In the genomic region with DNA sequence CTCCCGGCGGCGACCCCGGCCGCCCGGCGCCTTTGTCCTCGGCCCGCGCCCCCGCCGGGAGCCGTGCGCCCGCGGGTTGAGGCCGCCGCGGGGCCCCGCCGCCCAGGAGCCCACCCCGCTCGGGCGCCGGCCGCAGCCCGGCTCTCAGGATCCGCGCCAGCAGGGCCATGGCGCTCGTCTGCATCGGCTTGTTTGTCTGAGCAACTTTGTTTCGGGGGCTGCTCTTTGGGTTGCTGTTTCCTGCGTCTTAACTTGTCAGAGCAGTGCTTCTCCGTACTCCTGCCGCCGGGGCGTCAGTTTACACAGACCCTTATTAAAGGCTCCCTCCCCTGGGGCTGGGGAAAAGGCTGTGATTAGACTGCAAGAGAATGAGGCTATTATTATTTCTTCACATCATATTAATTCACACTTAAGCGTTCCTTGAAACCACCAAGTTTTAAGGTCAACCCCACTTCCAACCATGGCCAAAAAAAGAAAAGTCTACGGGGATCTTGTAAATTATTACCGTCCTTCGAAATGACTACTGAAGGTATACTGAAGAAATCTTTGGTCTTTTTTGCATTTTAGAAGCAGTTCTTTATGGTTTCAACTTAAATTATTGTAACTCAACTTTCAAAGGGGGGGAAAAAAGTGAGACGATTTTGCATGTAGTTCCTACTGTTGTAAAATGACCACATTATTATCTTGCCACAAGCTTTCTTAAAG, we compare ENCODE assay signal across 8 cellular contexts. TPM values are rescaled to one million over a fixed set of nuclear protein-coding genes. Genes with fewer than 3 reads are reported as not detected.
DNase-seq lines count a peak whose midpoint lies in the region; ATAC-seq, FAIRE-seq and TF ChIP-seq lines count a peak whose summit lies in the region.

A gene with protein sequence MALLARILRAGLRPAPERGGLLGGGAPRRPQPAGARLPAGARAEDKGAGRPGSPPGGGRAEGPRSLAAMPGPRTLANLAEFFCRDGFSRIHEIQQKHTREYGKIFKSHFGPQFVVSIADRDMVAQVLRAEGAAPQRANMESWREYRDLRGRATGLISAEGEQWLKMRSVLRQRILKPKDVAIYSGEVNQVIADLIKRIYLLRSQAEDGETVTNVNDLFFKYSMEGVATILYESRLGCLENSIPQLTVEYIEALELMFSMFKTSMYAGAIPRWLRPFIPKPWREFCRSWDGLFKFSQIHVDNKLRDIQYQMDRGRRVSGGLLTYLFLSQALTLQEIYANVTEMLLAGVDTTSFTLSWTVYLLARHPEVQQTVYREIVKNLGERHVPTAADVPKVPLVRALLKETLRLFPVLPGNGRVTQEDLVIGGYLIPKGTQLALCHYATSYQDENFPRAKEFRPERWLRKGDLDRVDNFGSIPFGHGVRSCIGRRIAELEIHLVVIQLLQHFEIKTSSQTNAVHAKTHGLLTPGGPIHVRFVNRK (minus strand): TSS at position 198 of the 705 bp plus-strand sequence. CDS start 29 bp downstream, at position 169.

- H3K4me1 ChIP-seq in keratinocyte (ENCODE audit: control insufficient read depth, extremely low read depth, insufficient read depth, low read length), result peaks cover 32% of the 10 kb centered on the region

- no peaks in the 10 kb centered on the region for H3K27me3 ChIP-seq in keratinocyte (ENCODE audit: control insufficient read depth, extremely low read depth, insufficient read depth, low read length)

- peaks cover 5% of the 10 kb centered on the region for H3K79me2 ChIP-seq in keratinocyte (ENCODE audit: control insufficient read depth, insufficient read depth, low read length)

- no peak for FAIRE-seq in keratinocyte (lab: Jason Lieb, UNC)

- CTCF ChIA-PET in activated naive CD4-positive, alpha-beta T cell treated with anti-CD3 and anti-CD28 coated beads, Interleukin-2, amount 10 ng/mL, durations not matched to agents 7 days and 5 days (lab: Charles Lee), result no interaction called here

- H3K4me1 Mint-ChIP-seq in activated naive CD4-positive, alpha-beta T cell treated with anti-CD3 and anti-CD28 coated beads, Interleukin-2, amount 10 ng/mL, durations not matched to agents 7 days and 5 days, result peaks cover 16% of the 10 kb centered on the region
- H3K4me1 Mint-ChIP-seq in stimulated activated naive CD8-positive, alpha-beta T cell treated with anti-CD3 and anti-CD28 coated beads, Interleukin-15, amount 100 ng/mL, for 72 hours, result peaks cover 31% of the 10 kb centered on the region

- no peaks in the 10 kb centered on the region for H3K9me1 ChIP-seq in keratinocyte (ENCODE audit: control insufficient read depth, extremely low read depth, insufficient read depth, low read length)

- no peaks in the 10 kb centered on the region for H3K36me3 ChIP-seq in keratinocyte (ENCODE audit: control insufficient read depth in 2 of 2, extremely low read depth in 1 of 2, insufficient read depth in 2 of 2, low read length in 2 of 2)

- peak within 1 kb of the TSS; percentile 80 for H3K4me2 ChIP-seq in keratinocyte (ENCODE audit: control insufficient read depth, extremely low read depth, insufficient read depth, low read depth, low read length)

- peak within 1 kb of the TSS; percentile 77 to 89 (median 89) for H3K4me3 ChIP-seq in keratinocyte (ENCODE audit: control insufficient read depth in 2 of 3, extremely low read depth in 1 of 3, insufficient read depth in 2 of 3, low read depth in 1 of 3, low read length in 3 of 3)

- DNase-seq in activated naive CD4-positive, alpha-beta T cell treated with anti-CD3 and anti-CD28 coated beads, Interleukin-2, amount 10 ng/mL, durations not matched to agents 7 days and 5 days, result peak; percentile 26
- no peak for DNase-seq in activated naive CD4-positive, alpha-beta T cell (lab: John Stamatoyannopoulos, UW)
- DNase-seq in astrocyte of the hippocampus (ENCODE audit: low read depth, low spot score) (peak; percentile 66), keratinocyte (ENCODE audit: low read depth, low spot score) (no peak), superior temporal gyrus (ENCODE audit: extremely low spot score) (no peak)
- DNase-seq in stimulated activated naive CD8-positive, alpha-beta T cell treated with anti-CD3 and anti-CD28 coated beads, Interleukin-15, amount 100 ng/mL, for 72 hours, result no peak
- no peak for DNase-seq in central memory CD4-positive, alpha-beta T cell

- H3K27ac Mint-ChIP-seq in activated naive CD4-positive, alpha-beta T cell treated with anti-CD3 and anti-CD28 coated beads, Interleukin-2, amount 10 ng/mL, durations not matched to agents 7 days and 5 days, result no peak within 1 kb of the TSS
- H3K27ac Mint-ChIP-seq in stimulated activated naive CD8-positive, alpha-beta T cell treated with anti-CD3 and anti-CD28 coated beads, Interleukin-15, amount 100 ng/mL, for 72 hours, result no peak within 1 kb of the TSS

- H3K9ac ChIP-seq in keratinocyte (ENCODE audit: control insufficient read depth, extremely low read depth, insufficient read depth, low read length), result peak within 1 kb of the TSS; percentile 93

- H3K36me3 Mint-ChIP-seq in activated naive CD4-positive, alpha-beta T cell treated with anti-CD3 and anti-CD28 coated beads, Interleukin-2, amount 10 ng/mL, durations not matched to agents 7 days and 5 days, result peaks cover 2% of the 10 kb centered on the region

- peak within 1 kb of the TSS; percentile 93 for H3K27ac ChIP-seq in keratinocyte (ENCODE audit: control insufficient read depth, insufficient read depth, low read length)

- H3K9me3 Mint-ChIP-seq in activated naive CD4-positive, alpha-beta T cell treated with anti-CD3 and anti-CD28 coated beads, Interleukin-2, amount 10 ng/mL, durations not matched to agents 7 days and 5 days, result no peaks in the 10 kb centered on the region
- peaks cover 7 to 9% of the 10 kb centered on the region in 2 donors for H3K9me3 Mint-ChIP-seq in stimulated activated naive CD8-positive, alpha-beta T cell treated with anti-CD3 and anti-CD28 coated beads, Interleukin-15, amount 100 ng/mL, for 72 hours

- peaks cover 86% of the 10 kb centered on the region for H3K27me3 Mint-ChIP-seq in activated naive CD4-positive, alpha-beta T cell treated with anti-CD3 and anti-CD28 coated beads, Interleukin-2, amount 10 ng/mL, durations not matched to agents 7 days and 5 days
- H3K27me3 Mint-ChIP-seq in stimulated activated naive CD8-positive, alpha-beta T cell treated with anti-CD3 and anti-CD28 coated beads, Interleukin-15, amount 100 ng/mL, for 72 hours, result peaks cover 81% of the 10 kb centered on the region

- no peaks in the 10 kb centered on the region for H3K9me3 ChIP-seq in keratinocyte (ENCODE audit: control insufficient read depth, low read depth, low read length)

- dilution Hi-C loops in keratinocyte (cut with MboI; ENCODE audit: extremely low pct_ligation_motif_present, low sequenced_read_pairs), result no loop called here

- TF ChIP-seq CTCF in keratinocyte (optimal IDR thresholded peaks at IDR 0.05 in 1 of 3, IDR thresholded peaks at IDR 0.05 in 1 of 3, conservative IDR thresholded peaks at IDR 0.05 in 1 of 3; ENCODE audit: extremely low read depth in 1 of 3, insufficient read depth in 2 of 3, low read length in 3 of 3), result no peak

- no peaks in the 10 kb centered on the region for H4K20me1 ChIP-seq in keratinocyte (ENCODE audit: control insufficient read depth, extremely low read depth, insufficient read depth, low read length)

- H3K4me3 Mint-ChIP-seq in activated naive CD4-positive, alpha-beta T cell treated with anti-CD3 and anti-CD28 coated beads, Interleukin-2, amount 10 ng/mL, durations not matched to agents 7 days and 5 days, result peak within 1 kb of the TSS; percentile 68
- peak within 1 kb of the TSS; percentile 83 to 92 for H3K4me3 Mint-ChIP-seq in stimulated activated naive CD8-positive, alpha-beta T cell treated with anti-CD3 and anti-CD28 coated beads, Interleukin-15, amount 100 ng/mL, for 72 hours

- peak within 1 kb of the TSS; percentile 85 for H2AFZ ChIP-seq in keratinocyte (ENCODE audit: control insufficient read depth, low read length)

- ATAC-seq in stimulated activated naive CD8-positive, alpha-beta T cell treated with anti-CD3 and anti-CD28 coated beads, Interleukin-15, amount 100 ng/mL, for 72 hours, result peak; percentile 64
- ATAC-seq in GM19455 (IDR thresholded peaks at IDR 0.05; ENCODE audit: unreplicated experiment), result no peak

RNA-seq across cellular contexts. Expression of the gene that starts here (rescaled TPM):
- polyA plus RNA-seq in keratinocyte, result 3.1 to 7.9 TPM (median 6.1 TPM) in 3 replicates
- polyA plus RNA-seq in keratinocyte (2011; ENCODE audit: low read depth), result 2.2 TPM
- polyA plus RNA-seq in keratinocyte (2011; cell fraction: cytosol; rRNA removed), result 4.0 and 4.8 TPM in 2 replicates
- 10.8 and 12.3 TPM in 2 replicates for polyA plus RNA-seq in keratinocyte (2011; cell fraction: nucleus; rRNA removed)
- polyA plus RNA-seq in keratinocyte (2012; ENCODE audit: low replicate concordance), result 2.3 and 7.4 TPM in 2 replicates
- polyA minus RNA-seq in keratinocyte, result 2.9 to 6.9 TPM (median 4.4 TPM) in 3 replicates
- polyA minus RNA-seq in keratinocyte (2011; cell fraction: cytosol; rRNA and poly(A)+ RNA removed), result 1.3 TPM
- polyA minus RNA-seq in keratinocyte (2011; cell fraction: nucleus; rRNA and poly(A)+ RNA removed), result 1.6 and 3.5 TPM in 2 replicates

Comparison
In these comparisons a context has a peak if more than half of its experiments do, and no peak if none do; other contexts are left out.
1. DNase-seq: peak in activated naive CD4-positive, alpha-beta T cell treated with anti-CD3 and anti-CD28 coated beads, Interleukin-2, amount 10 ng/mL, durations not matched to agents 7 days and 5 days (single experiment) and astrocyte of the hippocampus (single experiment); none in activated naive CD4-positive, alpha-beta T cell (0 of 4), keratinocyte (single experiment), stimulated activated naive CD8-positive, alpha-beta T cell treated with anti-CD3 and anti-CD28 coated beads, Interleukin-15, amount 100 ng/mL, for 72 hours (0 of 2), central memory CD4-positive, alpha-beta T cell (single experiment) and superior temporal gyrus (single experiment).